8 cellular contexts compared by ENCODE assay signal in genomic region chr18:11995445-11996189, GRCh38. TPM values are rescaled to one million over a fixed set of nuclear protein-coding genes. Genes with fewer than 3 reads are reported as not detected.
A peak's percentile ranks its signal among the peaks of the same experiment; 100 is the strongest.
DNase-seq lines count a peak whose midpoint lies in the region; ATAC-seq, FAIRE-seq and TF ChIP-seq lines count a peak whose summit lies in the region.

No MANE protein-coding gene starts in this region.

- ATAC-seq in GM21381 (IDR thresholded peaks at IDR 0.05; ENCODE audit: unreplicated experiment) (peak; percentile 78), HG02840 (IDR thresholded peaks at IDR 0.05; ENCODE audit: low FRiP score, unreplicated experiment) (no peak)
- ATAC-seq in activated naive CD8-positive, alpha-beta T cell treated with anti-CD3 and anti-CD28 coated beads, Interleukin-2, amount 10 ng/mL, durations not matched to agents 7 days and 5 days (ENCODE audit: low read depth) = peak; percentile 84

- H3K4me3 Mint-ChIP-seq in activated naive CD8-positive, alpha-beta T cell treated with anti-CD3 and anti-CD28 coated beads, Interleukin-2, amount 10 ng/mL, durations not matched to agents 7 days and 5 days = peak overlapping the region; percentile 56
- H3K4me3 Mint-ChIP-seq in progenitor cell of endocrine pancreas (ENCODE audit: low read depth) = no peak overlapping the region

- no peaks in the 10 kb centered on the region for H3K27me3 Mint-ChIP-seq in activated naive CD8-positive, alpha-beta T cell treated with anti-CD3 and anti-CD28 coated beads, Interleukin-2, amount 10 ng/mL, durations not matched to agents 7 days and 5 days
- H3K27me3 Mint-ChIP-seq in progenitor cell of endocrine pancreas = no peaks in the 10 kb centered on the region

- POLR2A ChIA-PET in activated naive CD8-positive, alpha-beta T cell treated with anti-CD3 and anti-CD28 coated beads, Interleukin-2, amount 10 ng/mL, durations not matched to agents 7 days and 5 days (lab: Charles Lee) = interaction anchor here (1.5 kb wide), 1 partner anchor 58 kb away, joined by 5 read pairs; no protein-coding TSS in a partner anchor

- no peak for TF ChIP-seq EP300 in Ishikawa (IDR thresholded peaks at IDR 0.05; ENCODE audit: borderline replicate concordance)

- H3K27ac Mint-ChIP-seq in activated naive CD8-positive, alpha-beta T cell treated with anti-CD3 and anti-CD28 coated beads, Interleukin-2, amount 10 ng/mL, durations not matched to agents 7 days and 5 days = no peak overlapping the region
- peak overlapping the region; percentile 92 for H3K27ac Mint-ChIP-seq in progenitor cell of endocrine pancreas

- TF ChIP-seq CTCF in D721Med (IDR thresholded peaks at IDR 0.05; ENCODE audit: insufficient read depth, missing control alignments) = peak; percentile 92
- peak; percentile 74 for TF ChIP-seq CTCF in progenitor cell of endocrine pancreas (IDR thresholded peaks at IDR 0.05; ENCODE audit: unreplicated experiment)

- peaks cover 9% of the 10 kb centered on the region for H3K4me1 Mint-ChIP-seq in activated naive CD8-positive, alpha-beta T cell treated with anti-CD3 and anti-CD28 coated beads, Interleukin-2, amount 10 ng/mL, durations not matched to agents 7 days and 5 days
- peaks cover 44% of the 10 kb centered on the region for H3K4me1 Mint-ChIP-seq in progenitor cell of endocrine pancreas (ENCODE audit: low read depth)

- no peaks in the 10 kb centered on the region for H3K9me3 Mint-ChIP-seq in activated naive CD8-positive, alpha-beta T cell treated with anti-CD3 and anti-CD28 coated beads, Interleukin-2, amount 10 ng/mL, durations not matched to agents 7 days and 5 days
- H3K9me3 Mint-ChIP-seq in progenitor cell of endocrine pancreas (ENCODE audit: low read depth) = no peaks in the 10 kb centered on the region

- no peak for FAIRE-seq in D721Med (lab: Jason Lieb, UNC)

- in situ Hi-C loops in SK-MEL-5 (cut with HindIII; ENCODE audit: low pct_unique_long_range_greater_than_20kb, low sequenced_read_pairs) = no loop called here

- H3K36me3 Mint-ChIP-seq in activated naive CD8-positive, alpha-beta T cell treated with anti-CD3 and anti-CD28 coated beads, Interleukin-2, amount 10 ng/mL, durations not matched to agents 7 days and 5 days = no peaks in the 10 kb centered on the region
- H3K36me3 Mint-ChIP-seq in progenitor cell of endocrine pancreas (ENCODE audit: insufficient read depth) = peaks cover 2% of the 10 kb centered on the region

- DNase-seq in D721Med (ENCODE audit: insufficient read length, low spot score) (peak; percentile 55), SK-MEL-5 (ENCODE audit: low read depth, low spot score) (peak; percentile 77), cardiac septum (ENCODE audit: low spot score) (peak; percentile 90), progenitor cell of endocrine pancreas (ENCODE audit: low spot score, unreplicated experiment) (no peak)
- peak; percentile 60 for DNase-seq in activated naive CD8-positive, alpha-beta T cell treated with anti-CD3 and anti-CD28 coated beads, Interleukin-2, amount 10 ng/mL, durations not matched to agents 7 days and 5 days

- TF ChIP-seq RAD21 in Ishikawa (IDR thresholded peaks at IDR 0.05; ENCODE audit: low read depth) = peak; percentile 96

- intact Hi-C loops in cardiac septum (cut with DNase I) = loop anchor here (1.0 to 5.0 kb wide), 2 partner anchors 57 to 263 kb away; no protein-coding TSS in a partner anchor

TF ChIP-seq in Ishikawa, 13 proteins besides CTCF, POLR2A, EP300 and RAD21:
- TF ChIP-seq, protein P1, sequence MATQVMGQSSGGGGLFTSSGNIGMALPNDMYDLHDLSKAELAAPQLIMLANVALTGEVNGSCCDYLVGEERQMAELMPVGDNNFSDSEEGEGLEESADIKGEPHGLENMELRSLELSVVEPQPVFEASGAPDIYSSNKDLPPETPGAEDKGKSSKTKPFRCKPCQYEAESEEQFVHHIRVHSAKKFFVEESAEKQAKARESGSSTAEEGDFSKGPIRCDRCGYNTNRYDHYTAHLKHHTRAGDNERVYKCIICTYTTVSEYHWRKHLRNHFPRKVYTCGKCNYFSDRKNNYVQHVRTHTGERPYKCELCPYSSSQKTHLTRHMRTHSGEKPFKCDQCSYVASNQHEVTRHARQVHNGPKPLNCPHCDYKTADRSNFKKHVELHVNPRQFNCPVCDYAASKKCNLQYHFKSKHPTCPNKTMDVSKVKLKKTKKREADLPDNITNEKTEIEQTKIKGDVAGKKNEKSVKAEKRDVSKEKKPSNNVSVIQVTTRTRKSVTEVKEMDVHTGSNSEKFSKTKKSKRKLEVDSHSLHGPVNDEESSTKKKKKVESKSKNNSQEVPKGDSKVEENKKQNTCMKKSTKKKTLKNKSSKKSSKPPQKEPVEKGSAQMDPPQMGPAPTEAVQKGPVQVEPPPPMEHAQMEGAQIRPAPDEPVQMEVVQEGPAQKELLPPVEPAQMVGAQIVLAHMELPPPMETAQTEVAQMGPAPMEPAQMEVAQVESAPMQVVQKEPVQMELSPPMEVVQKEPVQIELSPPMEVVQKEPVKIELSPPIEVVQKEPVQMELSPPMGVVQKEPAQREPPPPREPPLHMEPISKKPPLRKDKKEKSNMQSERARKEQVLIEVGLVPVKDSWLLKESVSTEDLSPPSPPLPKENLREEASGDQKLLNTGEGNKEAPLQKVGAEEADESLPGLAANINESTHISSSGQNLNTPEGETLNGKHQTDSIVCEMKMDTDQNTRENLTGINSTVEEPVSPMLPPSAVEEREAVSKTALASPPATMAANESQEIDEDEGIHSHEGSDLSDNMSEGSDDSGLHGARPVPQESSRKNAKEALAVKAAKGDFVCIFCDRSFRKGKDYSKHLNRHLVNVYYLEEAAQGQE (IDR thresholded peaks at IDR 0.05; ENCODE audit: low read depth) = no peak
- TF ChIP-seq TCF12 (IDR thresholded peaks at IDR 0.05; ENCODE audit: low read depth) (no peak), YY1 (IDR thresholded peaks at IDR 0.05; ENCODE audit: low read depth) (no peak), ZBTB7A (IDR thresholded peaks at IDR 0.05; ENCODE audit: low read depth) (no peak), TAF1 (IDR thresholded peaks at IDR 0.05; ENCODE audit: low read depth) (no peak), CEBPB (IDR thresholded peaks at IDR 0.05) (no peak), MAX (IDR thresholded peaks at IDR 0.05) (no peak), USF1 (IDR thresholded peaks at IDR 0.05) (no peak), TEAD4 (IDR thresholded peaks at IDR 0.05) (no peak), CREB1 (IDR thresholded peaks at IDR 0.05; ENCODE audit: low read depth) (no peak), FOXM1 (IDR thresholded peaks at IDR 0.05; ENCODE audit: borderline replicate concordance, low read depth) (no peak), NFIC (IDR thresholded peaks at IDR 0.05) (no peak), EGR1 (IDR thresholded peaks at IDR 0.05) (no peak)

RNA-seq across cellular contexts. Expression of gene IMPA2, which starts 14.3 kb away (rescaled TPM):
- 15.1 and 18.7 TPM in 2 replicates for total RNA-seq in SK-MEL-5 (2014; rRNA removed; shearing (Covaris generic))
- polyA plus RNA-seq in SK-MEL-5 (2015; cell fraction: cytosol; rRNA removed) = 25.7 and 26.0 TPM in 2 replicates
- polyA plus RNA-seq in SK-MEL-5 (2015; cell fraction: nucleus; rRNA removed) = 32.0 and 38.0 TPM in 2 replicates
- 10 to 100 TPM; 12.5 to 15.4 TPM for total RNA-seq in activated naive CD8-positive, alpha-beta T cell treated with anti-CD3 and anti-CD28 coated beads, Interleukin-2, amount 10 ng/mL, durations not matched to agents 7 days and 5 days
- 19.9 TPM for total RNA-seq in cardiac septum
- total RNA-seq in progenitor cell of endocrine pancreas = 53.4 and 58.8 TPM in 2 replicates
